Comparison of ENCODE assay signal across 8 cellular contexts in genomic region chr11:238346-238745, GRCh38. TPM values are rescaled to one million over a fixed set of nuclear protein-coding genes. Genes with fewer than 3 reads are reported as not detected.
DNase-seq lines count a peak whose midpoint lies in the region; TF ChIP-seq lines count a peak whose summit lies in the region.
"Not testable (repeated sequence)": the region's sequence is repeated elsewhere in the genome, so short reads cannot be mapped to it uniquely, and the experiment has no call there.
"Had no signal": no experiment of that assay in that cellular context is flagged by ENCODE, and none has a peak within 500 bp of the region (broad histone marks: within the 10 kb centered on the region; RNA-seq: fewer than 3 reads in every experiment).

No MANE protein-coding gene starts in this region.

- TF ChIP-seq CTCF in A673 (conservative IDR thresholded peaks at IDR 0.05; ENCODE audit: low read depth, low read length); HFF-Myc (IDR thresholded peaks at IDR 0.05; ENCODE audit: low read depth, low read length, missing control alignments); SU-DHL-6 (IDR thresholded peaks at IDR 0.05; ENCODE audit: insufficient read depth, low read length, poor library complexity, severe bottlenecking); cardiac muscle cell (IDR thresholded peaks at IDR 0.05; ENCODE audit: low read depth, low read length): not testable (repeated sequence)

- H3K4me3 ChIP-seq in A673 (ENCODE audit: low read depth, low read length, poor library complexity, severe bottlenecking) (peak overlapping the region; percentile 95), HFF-Myc (replicated peaks; ENCODE audit: low read depth, low read length) (peak overlapping the region; percentile 97; the same call in 1 of the 2 replicates), cardiac muscle cell (peak overlapping the region; percentile 98), neuron (ENCODE audit: low read length) (peak overlapping the region; percentile 90)
- not testable (repeated sequence) for H3K4me3 ChIP-seq in SU-DHL-6 (ENCODE audit: insufficient read depth, low read length, poor library complexity, severe bottlenecking)

- peaks cover 27% of the 10 kb centered on the region for H3K36me3 Mint-ChIP-seq in activated naive CD4-positive, alpha-beta T cell treated with anti-CD3 and anti-CD28 coated beads, Interleukin-2, amount 10 ng/mL, durations not matched to agents 7 days and 5 days

- intact Hi-C loops in A673 (cut with micrococcal nuclease; ENCODE audit: unreplicated experiment) = not testable (repeated sequence)

- H3K9me2 ChIP-seq in SU-DHL-6 (replicated peaks; ENCODE audit: insufficient read depth, low read length) = not testable (repeated sequence)

- POLR2A ChIA-PET in A673 (lab: Charles Lee; ENCODE audit: low non-redundant PET) = not testable (repeated sequence)

- H3K79me2 ChIP-seq in SU-DHL-6 (ENCODE audit: insufficient read depth, low read length) = peaks cover 43% of the 10 kb centered on the region

- H3K27ac ChIP-seq in A673 (ENCODE audit: low read depth, low read length, poor library complexity, severe bottlenecking); SU-DHL-6 (ENCODE audit: low read depth, low read length); cardiac muscle cell: not testable (repeated sequence)

- DNase-seq in A673 (ENCODE audit: low spot score); HFF-Myc (ENCODE audit: extremely low read depth, low read depth); activated naive CD4-positive, alpha-beta T cell treated with anti-CD3 and anti-CD28 coated beads, Interleukin-2, amount 10 ng/mL, durations not matched to agents 7 days and 5 days; cardiac muscle cell (ENCODE audit: low read depth in 1 of 2, low spot score in 1 of 2): not testable (repeated sequence)

- peaks cover 48% of the 10 kb centered on the region for H3K4me1 Mint-ChIP-seq in activated naive CD4-positive, alpha-beta T cell treated with anti-CD3 and anti-CD28 coated beads, Interleukin-2, amount 10 ng/mL, durations not matched to agents 7 days and 5 days

- CTCF ChIA-PET in A673 (lab: Charles Lee) = not testable (repeated sequence)
- CTCF ChIA-PET in activated naive CD4-positive, alpha-beta T cell treated with anti-CD3 and anti-CD28 coated beads, Interleukin-2, amount 10 ng/mL, durations not matched to agents 7 days and 5 days (lab: Charles Lee) = interaction anchor here (1.4 to 2.0 kb wide), 3 partner anchors 12 to 210 kb away, joined by 3 to 24 read pairs (median 3); no protein-coding TSS in a partner anchor

- not testable (repeated sequence) for H3K9me3 Mint-ChIP-seq in activated naive CD4-positive, alpha-beta T cell treated with anti-CD3 and anti-CD28 coated beads, Interleukin-2, amount 10 ng/mL, durations not matched to agents 7 days and 5 days

- not testable (repeated sequence) for H4K20me1 ChIP-seq in SU-DHL-6 (ENCODE audit: low read depth, low read length)

- not testable (repeated sequence) for BruUV-seq in A673 (replicated peaks; lab: Mats Ljungman, UMichigan)

- H3K4me3 Mint-ChIP-seq in activated naive CD4-positive, alpha-beta T cell treated with anti-CD3 and anti-CD28 coated beads, Interleukin-2, amount 10 ng/mL, durations not matched to agents 7 days and 5 days = peak overlapping the region; percentile 94

- not testable (repeated sequence) for H3K27me3 Mint-ChIP-seq in activated naive CD4-positive, alpha-beta T cell treated with anti-CD3 and anti-CD28 coated beads, Interleukin-2, amount 10 ng/mL, durations not matched to agents 7 days and 5 days

- not testable (repeated sequence) for H2AFZ ChIP-seq in SU-DHL-6 (ENCODE audit: low read depth, low read length, severe bottlenecking); neuron (ENCODE audit: low read depth, low read length)

- peaks cover 11% of the 10 kb centered on the region for H3F3A ChIP-seq in SU-DHL-6 (ENCODE audit: insufficient read depth)

- H3K27me3 ChIP-seq in A673 (replicated peaks; ENCODE audit: insufficient read depth, low read depth, low read length, poor library complexity); SU-DHL-6 (ENCODE audit: low read length); cardiac muscle cell; neuron (ENCODE audit: insufficient read depth, low read length): not testable (repeated sequence)

- H3K36me3 ChIP-seq in A673 (ENCODE audit: insufficient read depth, low read length, poor library complexity, severe bottlenecking) = peaks cover 16% of the 10 kb centered on the region
- H3K36me3 ChIP-seq in SU-DHL-6 (ENCODE audit: low read length) = peaks cover 14% of the 10 kb centered on the region; the same call in 1 of the 2 replicates
- not testable (repeated sequence) for H3K36me3 ChIP-seq in cardiac muscle cell
- peaks cover 31% of the 10 kb centered on the region for H3K36me3 ChIP-seq in neuron (ENCODE audit: insufficient read depth, low read length)

- H3K4me1 ChIP-seq in A673 (ENCODE audit: insufficient read depth, low read length, poor library complexity, severe bottlenecking) (peaks cover 12% of the 10 kb centered on the region), neuron (ENCODE audit: insufficient read depth, low read length) (peaks cover 15% of the 10 kb centered on the region)
- not testable (repeated sequence) for H3K4me1 ChIP-seq in cardiac muscle cell (ENCODE audit: low read depth)

- H3K9me3 ChIP-seq in A673 (ENCODE audit: low read depth, low read length, poor library complexity, severe bottlenecking); SU-DHL-6 (ENCODE audit: insufficient read depth, low read length); cardiac muscle cell (ENCODE audit: low read depth); neuron (ENCODE audit: low read length): not testable (repeated sequence)

- peak overlapping the region; percentile 95 for H3K9ac ChIP-seq in SU-DHL-6 (ENCODE audit: low read length)

- H3K27ac Mint-ChIP-seq in activated naive CD4-positive, alpha-beta T cell treated with anti-CD3 and anti-CD28 coated beads, Interleukin-2, amount 10 ng/mL, durations not matched to agents 7 days and 5 days = peak overlapping the region; percentile 21

- peak overlapping the region; percentile 78 for H3K4me2 ChIP-seq in SU-DHL-6 (ENCODE audit: low read depth, low read length, poor library complexity, severe bottlenecking)

RNA-seq across cellular contexts. Expression of gene PSMD13, which starts 1.6 kb away (rescaled TPM):
- total RNA-seq in A673 (2021) = 195 and 199 TPM in 2 replicates
- total RNA-seq in cardiac muscle cell = 96.3 and 98.4 TPM in 2 replicates
- 167 and 175 TPM in 2 replicates for polyA plus RNA-seq in cardiac muscle cell

RNA-seq across cellular contexts. Expression of gene SIRT3, which starts 2.2 kb away (rescaled TPM):
- total RNA-seq in A673 (2021) (13.6 and 17.1 TPM in 2 replicates), cardiac muscle cell (44.9 and 53.6 TPM in 2 replicates)
- 46.1 and 47.7 TPM in 2 replicates for polyA plus RNA-seq in cardiac muscle cell

RNA-seq across cellular contexts. Expression of gene RIC8A, which starts 30.8 kb away (rescaled TPM):
- total RNA-seq in A673 (2021) (78.2 and 88.2 TPM in 2 replicates), cardiac muscle cell (84.3 and 102 TPM in 2 replicates)
- 75.6 and 81.5 TPM in 2 replicates for polyA plus RNA-seq in cardiac muscle cell

RNA-seq across cellular contexts. Expression of gene BET1L, which starts 31.1 kb away (rescaled TPM):
- total RNA-seq in A673 (2021) = 22.2 and 26.2 TPM in 2 replicates
- total RNA-seq in cardiac muscle cell = 26.8 and 30.6 TPM in 2 replicates
- polyA plus RNA-seq in cardiac muscle cell = 44.9 and 62.0 TPM in 2 replicates

RNA-seq across cellular contexts. Expression of gene NLRP6, which starts 39.9 kb away (rescaled TPM):
- total RNA-seq in A673 (2021) (not detected in 2 replicates), cardiac muscle cell (not detected in 2 replicates)
- polyA plus RNA-seq in cardiac muscle cell = not detected in 2 replicates
- total RNA-seq: dermis microvascular lymphatic vessel endothelial cell, occipital lobe had no signal
